ENCODE assay signal across 1 cellular context in genomic region chr10:43420369-43421200, GRCh38.
TF ChIP-seq lines count a peak whose summit lies in the region.

No MANE protein-coding gene starts in this region.

TF ChIP-seq in K562, 482 proteins besides CTCF, POLR2A, EP300 and RAD21 (continued from another document and continues in another):
- TF ChIP-seq PHF21A (IDR thresholded peaks at IDR 0.05; ENCODE audit: borderline replicate concordance, low read depth) (no peak), NR2C1 (IDR thresholded peaks at IDR 0.05) (peak; percentile 68), NR2C1 (tag; IDR thresholded peaks at IDR 0.05) (peak; percentile 74), ZNF707 (CRISPR knock-in tag; conservative IDR thresholded peaks at IDR 0.05) (no peak), ILK (tag; IDR thresholded peaks at IDR 0.05; ENCODE audit: borderline replicate concordance, low read depth) (no peak), ELF4 (CRISPR knock-in tag; IDR thresholded peaks at IDR 0.05) (no peak), DACH1 (IDR thresholded peaks at IDR 0.05; ENCODE audit: partially characterized antibody) (no peak), ZNF449 (CRISPR knock-in tag; IDR thresholded peaks at IDR 0.05) (no peak), ZNF655 (CRISPR knock-in tag; IDR thresholded peaks at IDR 0.05) (no peak), SNRNP70 (optimal IDR thresholded peaks at IDR 0.05; ENCODE audit: low read depth, low read length) (no peak), TARDBP (IDR thresholded peaks at IDR 0.05) (0 out of 2 replicates have a peak, but pooled peaks have one; percentile 28), MCM3 (IDR thresholded peaks at IDR 0.05) (no peak), ZC3H11A (IDR thresholded peaks at IDR 0.05; ENCODE audit: low read depth, low read length) (no peak), RBM39 (optimal IDR thresholded peaks at IDR 0.05; ENCODE audit: low read depth, low read length) (no peak), TEAD2 (tag; IDR thresholded peaks at IDR 0.05) (no peak), IRF2 (CRISPR knock-in tag; IDR thresholded peaks at IDR 0.05) (no peak), ZSCAN32 (CRISPR knock-in tag; IDR thresholded peaks at IDR 0.05) (no peak), TSHZ1 (CRISPR knock-in tag; IDR thresholded peaks at IDR 0.05) (no peak), IFI16 (CRISPR knock-in tag; IDR thresholded peaks at IDR 0.05) (no peak), KHSRP (IDR thresholded peaks at IDR 0.05) (no peak), ZNF239 (CRISPR knock-in tag; IDR thresholded peaks at IDR 0.05) (0 out of 2 replicates have a peak, but pooled peaks have one; percentile 9), C11orf30 (IDR thresholded peaks at IDR 0.05; ENCODE audit: low read depth) (peak; percentile 71), MYBL2 (IDR thresholded peaks at IDR 0.05; ENCODE audit: low read depth) (no peak), MYBL2 (CRISPR knock-in tag; IDR thresholded peaks at IDR 0.05; ENCODE audit: borderline replicate concordance) (no peak), BRD9 (IDR thresholded peaks at IDR 0.05; ENCODE audit: low read depth, partially characterized antibody) (peak; percentile 67), KDM2B (CRISPR knock-in tag; IDR thresholded peaks at IDR 0.05) (no peak), CHD1 (IDR thresholded peaks at IDR 0.05; ENCODE audit: low read length) (no peak), DNMT1 (IDR thresholded peaks at IDR 0.05) (no peak), MAFF (IDR thresholded peaks at IDR 0.05; ENCODE audit: low read length) (no peak), ZNF165 (CRISPR knock-in tag; IDR thresholded peaks at IDR 0.05; ENCODE audit: borderline replicate concordance) (no peak), ZNF384 (IDR thresholded peaks at IDR 0.05; ENCODE audit: low read depth, low read length) (no peak; the same call in none of the 2 replicates), GABPB2 (CRISPR knock-in tag; conservative IDR thresholded peaks at IDR 0.05) (no peak), ZBTB12 (CRISPR knock-in tag; IDR thresholded peaks at IDR 0.05) (no peak), POLR2H (tag; IDR thresholded peaks at IDR 0.05; ENCODE audit: low read depth) (peak; percentile 40; the same call in 1 of the 2 replicates), E2F1 (CRISPR knock-in tag; IDR thresholded peaks at IDR 0.05) (no peak), ZNF583 (CRISPR knock-in tag; IDR thresholded peaks at IDR 0.05) (0 out of 2 replicates have a peak, but pooled peaks have one; percentile 37), ZNF436 (CRISPR knock-in tag; IDR thresholded peaks at IDR 0.05) (no peak), MXI1 (IDR thresholded peaks at IDR 0.05; ENCODE audit: low read depth, low read length) (no peak), FOXJ2 (tag; IDR thresholded peaks at IDR 0.05) (0 out of 2 replicates have a peak, but pooled peaks have one; percentile 21), CAMTA2 (CRISPR knock-in tag; conservative IDR thresholded peaks at IDR 0.05) (no peak), EZH2 (IDR thresholded peaks at IDR 0.05; ENCODE audit: borderline replicate concordance, low read depth, low read length) (no peak), ZNF121 (CRISPR knock-in tag; conservative IDR thresholded peaks at IDR 0.05) (peak; percentile 71), CREM (IDR thresholded peaks at IDR 0.05; ENCODE audit: low read depth) (peak; percentile 55; the same call in 1 of the 2 replicates), ZBED1 (IDR thresholded peaks at IDR 0.05) (no peak)
- TF ChIP-seq, protein P1, sequence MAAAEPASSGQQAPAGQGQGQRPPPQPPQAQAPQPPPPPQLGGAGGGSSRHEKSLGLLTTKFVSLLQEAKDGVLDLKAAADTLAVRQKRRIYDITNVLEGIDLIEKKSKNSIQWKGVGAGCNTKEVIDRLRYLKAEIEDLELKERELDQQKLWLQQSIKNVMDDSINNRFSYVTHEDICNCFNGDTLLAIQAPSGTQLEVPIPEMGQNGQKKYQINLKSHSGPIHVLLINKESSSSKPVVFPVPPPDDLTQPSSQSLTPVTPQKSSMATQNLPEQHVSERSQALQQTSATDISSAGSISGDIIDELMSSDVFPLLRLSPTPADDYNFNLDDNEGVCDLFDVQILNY (CRISPR knock-in tag; IDR thresholded peaks at IDR 0.05) = no peak
- TF ChIP-seq, protein P2, sequence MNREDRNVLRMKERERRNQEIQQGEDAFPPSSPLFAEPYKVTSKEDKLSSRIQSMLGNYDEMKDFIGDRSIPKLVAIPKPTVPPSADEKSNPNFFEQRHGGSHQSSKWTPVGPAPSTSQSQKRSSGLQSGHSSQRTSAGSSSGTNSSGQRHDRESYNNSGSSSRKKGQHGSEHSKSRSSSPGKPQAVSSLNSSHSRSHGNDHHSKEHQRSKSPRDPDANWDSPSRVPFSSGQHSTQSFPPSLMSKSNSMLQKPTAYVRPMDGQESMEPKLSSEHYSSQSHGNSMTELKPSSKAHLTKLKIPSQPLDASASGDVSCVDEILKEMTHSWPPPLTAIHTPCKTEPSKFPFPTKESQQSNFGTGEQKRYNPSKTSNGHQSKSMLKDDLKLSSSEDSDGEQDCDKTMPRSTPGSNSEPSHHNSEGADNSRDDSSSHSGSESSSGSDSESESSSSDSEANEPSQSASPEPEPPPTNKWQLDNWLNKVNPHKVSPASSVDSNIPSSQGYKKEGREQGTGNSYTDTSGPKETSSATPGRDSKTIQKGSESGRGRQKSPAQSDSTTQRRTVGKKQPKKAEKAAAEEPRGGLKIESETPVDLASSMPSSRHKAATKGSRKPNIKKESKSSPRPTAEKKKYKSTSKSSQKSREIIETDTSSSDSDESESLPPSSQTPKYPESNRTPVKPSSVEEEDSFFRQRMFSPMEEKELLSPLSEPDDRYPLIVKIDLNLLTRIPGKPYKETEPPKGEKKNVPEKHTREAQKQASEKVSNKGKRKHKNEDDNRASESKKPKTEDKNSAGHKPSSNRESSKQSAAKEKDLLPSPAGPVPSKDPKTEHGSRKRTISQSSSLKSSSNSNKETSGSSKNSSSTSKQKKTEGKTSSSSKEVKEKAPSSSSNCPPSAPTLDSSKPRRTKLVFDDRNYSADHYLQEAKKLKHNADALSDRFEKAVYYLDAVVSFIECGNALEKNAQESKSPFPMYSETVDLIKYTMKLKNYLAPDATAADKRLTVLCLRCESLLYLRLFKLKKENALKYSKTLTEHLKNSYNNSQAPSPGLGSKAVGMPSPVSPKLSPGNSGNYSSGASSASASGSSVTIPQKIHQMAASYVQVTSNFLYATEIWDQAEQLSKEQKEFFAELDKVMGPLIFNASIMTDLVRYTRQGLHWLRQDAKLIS (CRISPR knock-in tag; IDR thresholded peaks at IDR 0.05) = no peak
- TF ChIP-seq, protein P3, sequence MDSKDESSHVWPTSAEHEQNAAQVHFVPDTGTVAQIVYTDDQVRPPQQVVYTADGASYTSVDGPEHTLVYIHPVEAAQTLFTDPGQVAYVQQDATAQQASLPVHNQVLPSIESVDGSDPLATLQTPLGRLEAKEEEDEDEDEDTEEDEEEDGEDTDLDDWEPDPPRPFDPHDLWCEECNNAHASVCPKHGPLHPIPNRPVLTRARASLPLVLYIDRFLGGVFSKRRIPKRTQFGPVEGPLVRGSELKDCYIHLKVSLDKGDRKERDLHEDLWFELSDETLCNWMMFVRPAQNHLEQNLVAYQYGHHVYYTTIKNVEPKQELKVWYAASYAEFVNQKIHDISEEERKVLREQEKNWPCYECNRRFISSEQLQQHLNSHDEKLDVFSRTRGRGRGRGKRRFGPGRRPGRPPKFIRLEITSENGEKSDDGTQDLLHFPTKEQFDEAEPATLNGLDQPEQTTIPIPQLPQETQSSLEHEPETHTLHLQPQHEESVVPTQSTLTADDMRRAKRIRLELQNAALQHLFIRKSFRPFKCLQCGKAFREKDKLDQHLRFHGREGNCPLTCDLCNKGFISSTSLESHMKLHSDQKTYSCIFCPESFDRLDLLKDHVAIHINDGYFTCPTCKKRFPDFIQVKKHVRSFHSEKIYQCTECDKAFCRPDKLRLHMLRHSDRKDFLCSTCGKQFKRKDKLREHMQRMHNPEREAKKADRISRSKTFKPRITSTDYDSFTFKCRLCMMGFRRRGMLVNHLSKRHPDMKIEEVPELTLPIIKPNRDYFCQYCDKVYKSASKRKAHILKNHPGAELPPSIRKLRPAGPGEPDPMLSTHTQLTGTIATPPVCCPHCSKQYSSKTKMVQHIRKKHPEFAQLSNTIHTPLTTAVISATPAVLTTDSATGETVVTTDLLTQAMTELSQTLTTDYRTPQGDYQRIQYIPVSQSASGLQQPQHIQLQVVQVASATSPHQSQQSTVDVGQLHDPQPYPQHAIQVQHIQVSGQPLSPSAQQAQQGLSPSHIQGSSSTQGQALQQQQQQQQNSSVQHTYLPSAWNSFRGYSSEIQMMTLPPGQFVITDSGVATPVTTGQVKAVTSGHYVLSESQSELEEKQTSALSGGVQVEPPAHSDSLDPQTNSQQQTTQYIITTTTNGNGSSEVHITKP (IDR thresholded peaks at IDR 0.05; ENCODE audit: partially characterized antibody) = peak; percentile 57
- TF ChIP-seq, protein P4, sequence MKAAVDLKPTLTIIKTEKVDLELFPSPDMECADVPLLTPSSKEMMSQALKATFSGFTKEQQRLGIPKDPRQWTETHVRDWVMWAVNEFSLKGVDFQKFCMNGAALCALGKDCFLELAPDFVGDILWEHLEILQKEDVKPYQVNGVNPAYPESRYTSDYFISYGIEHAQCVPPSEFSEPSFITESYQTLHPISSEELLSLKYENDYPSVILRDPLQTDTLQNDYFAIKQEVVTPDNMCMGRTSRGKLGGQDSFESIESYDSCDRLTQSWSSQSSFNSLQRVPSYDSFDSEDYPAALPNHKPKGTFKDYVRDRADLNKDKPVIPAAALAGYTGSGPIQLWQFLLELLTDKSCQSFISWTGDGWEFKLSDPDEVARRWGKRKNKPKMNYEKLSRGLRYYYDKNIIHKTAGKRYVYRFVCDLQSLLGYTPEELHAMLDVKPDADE (conservative IDR thresholded peaks at IDR 0.05; ENCODE audit: control insufficient read depth, low read depth, low read length) = no peak; the same call in 1 of the 2 replicates
- TF ChIP-seq, protein P5, sequence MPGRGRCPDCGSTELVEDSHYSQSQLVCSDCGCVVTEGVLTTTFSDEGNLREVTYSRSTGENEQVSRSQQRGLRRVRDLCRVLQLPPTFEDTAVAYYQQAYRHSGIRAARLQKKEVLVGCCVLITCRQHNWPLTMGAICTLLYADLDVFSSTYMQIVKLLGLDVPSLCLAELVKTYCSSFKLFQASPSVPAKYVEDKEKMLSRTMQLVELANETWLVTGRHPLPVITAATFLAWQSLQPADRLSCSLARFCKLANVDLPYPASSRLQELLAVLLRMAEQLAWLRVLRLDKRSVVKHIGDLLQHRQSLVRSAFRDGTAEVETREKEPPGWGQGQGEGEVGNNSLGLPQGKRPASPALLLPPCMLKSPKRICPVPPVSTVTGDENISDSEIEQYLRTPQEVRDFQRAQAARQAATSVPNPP (IDR thresholded peaks at IDR 0.05; ENCODE audit: borderline replicate concordance, insufficient read depth, insufficient read length) = no peak
